ENCODE assay signal across 9 cellular contexts in genomic region chr17:66915204-66915611, GRCh38. TPM values are rescaled to one million over a fixed set of nuclear protein-coding genes. Genes with fewer than 3 reads are reported as not detected.
DNase-seq lines count a peak whose midpoint lies in the region; ATAC-seq, FAIRE-seq and TF ChIP-seq lines count a peak whose summit lies in the region.
"Had no signal": no experiment of that assay in that cellular context is flagged by ENCODE, and none has a peak within 500 bp of the region (broad histone marks: within the 10 kb centered on the region; RNA-seq: fewer than 3 reads in every experiment).

No MANE protein-coding gene starts in this region.

- peak; percentile 69 for TF ChIP-seq CTCF in PC-9 (conservative IDR thresholded peaks at IDR 0.05)
- no peak for TF ChIP-seq CTCF in nephron progenitor cell (IDR thresholded peaks at IDR 0.05)

- ATAC-seq in GM18519 (IDR thresholded peaks at IDR 0.05; ENCODE audit: low FRiP score, unreplicated experiment) (no peak), HG03196 (IDR thresholded peaks at IDR 0.05; ENCODE audit: unreplicated experiment) (no peak)

- no TSS peak for BruUV-seq in PC-9 (replicated peaks; lab: Mats Ljungman, UMichigan)

- H2AFZ ChIP-seq in PC-9: no peak overlapping the region; the same call in 1 of the 2 replicates

- no peak overlapping the region for H3K4me3 ChIP-seq in PC-9

- H3K27ac ChIP-seq in PC-9: no peak overlapping the region

- peaks cover 7% of the 10 kb centered on the region for H3K27me3 Mint-ChIP-seq in activated naive CD4-positive, alpha-beta T cell treated with anti-CD3 and anti-CD28 coated beads for 36 hours (ENCODE audit: low read depth)
- H3K27me3 Mint-ChIP-seq in activated naive CD4-positive, alpha-beta T cell treated with anti-CD3 and anti-CD28 coated beads, Interleukin-2, amount 10 ng/mL, durations not matched to agents 7 days and 5 days: peaks cover 31% of the 10 kb centered on the region
- no peaks in the 10 kb centered on the region for H3K27me3 Mint-ChIP-seq in nephron progenitor cell (ENCODE audit: low read depth, poor library complexity)

- POLR2A ChIA-PET in PC-9 (lab: Charles Lee; ENCODE audit: unreplicated experiment): interaction anchor here (0.5 kb wide), 1 partner anchor 14 kb away, joined by 3 read pairs; no protein-coding TSS in a partner anchor

- H3K27me3 ChIP-seq in PC-9 (ENCODE audit: insufficient read depth, low read depth): no peaks in the 10 kb centered on the region

- peak; percentile 10 for DNase-seq in activated naive CD4-positive, alpha-beta T cell treated with anti-CD3 and anti-CD28 coated beads for 36 hours
- no peak for DNase-seq in activated naive CD4-positive, alpha-beta T cell treated with anti-CD3 and anti-CD28 coated beads, Interleukin-2, amount 10 ng/mL, durations not matched to agents 7 days and 5 days
- DNase-seq in PC-9 (peak; percentile 58 to 70), glomerular visceral epithelial cell (ENCODE audit: extremely low spot score) (peak; percentile 63), urothelium cell line (ENCODE audit: low spot score) (peak; percentile 49), nephron progenitor cell (no peak)

- intact Hi-C loops in activated naive CD4-positive, alpha-beta T cell treated with anti-CD3 and anti-CD28 coated beads for 36 hours (cut with micrococcal nuclease): no loop called here
- intact Hi-C loops in PC-9 (cut with micrococcal nuclease; ENCODE audit: unreplicated experiment): loop anchor here (1.0 kb wide), 3 partner anchors 51 to 243 kb away; no protein-coding TSS in a partner anchor

- no peaks in the 10 kb centered on the region for H3K36me3 ChIP-seq in PC-9 (ENCODE audit: low read depth)

- H3K27ac Mint-ChIP-seq in activated naive CD4-positive, alpha-beta T cell treated with anti-CD3 and anti-CD28 coated beads for 36 hours: no peak overlapping the region
- H3K27ac Mint-ChIP-seq in activated naive CD4-positive, alpha-beta T cell treated with anti-CD3 and anti-CD28 coated beads, Interleukin-2, amount 10 ng/mL, durations not matched to agents 7 days and 5 days: no peak overlapping the region
- no peak overlapping the region for H3K27ac Mint-ChIP-seq in nephron progenitor cell
- H3K27ac Mint-ChIP-seq: activated naive CD8-positive, alpha-beta T cell had no signal

- H3K36me3 Mint-ChIP-seq in activated naive CD4-positive, alpha-beta T cell treated with anti-CD3 and anti-CD28 coated beads for 36 hours (ENCODE audit: low read depth): no peaks in the 10 kb centered on the region
- H3K36me3 Mint-ChIP-seq in activated naive CD4-positive, alpha-beta T cell treated with anti-CD3 and anti-CD28 coated beads, Interleukin-2, amount 10 ng/mL, durations not matched to agents 7 days and 5 days: no peaks in the 10 kb centered on the region
- H3K36me3 Mint-ChIP-seq in nephron progenitor cell (ENCODE audit: low read depth): no peaks in the 10 kb centered on the region
- H3K36me3 Mint-ChIP-seq: activated naive CD8-positive, alpha-beta T cell had no signal

- no peak overlapping the region for H3K4me3 Mint-ChIP-seq in activated naive CD4-positive, alpha-beta T cell treated with anti-CD3 and anti-CD28 coated beads for 36 hours
- H3K4me3 Mint-ChIP-seq in activated naive CD4-positive, alpha-beta T cell treated with anti-CD3 and anti-CD28 coated beads, Interleukin-2, amount 10 ng/mL, durations not matched to agents 7 days and 5 days: no peak overlapping the region
- H3K4me3 Mint-ChIP-seq in nephron progenitor cell: no peak overlapping the region
- H3K4me3 Mint-ChIP-seq: activated naive CD8-positive, alpha-beta T cell had no signal

- H3K9me3 ChIP-seq in PC-9 (ENCODE audit: insufficient read depth, low read depth): no peaks in the 10 kb centered on the region

- FAIRE-seq in urothelium cell line (lab: Jason Lieb, UNC): no peak

- no peaks in the 10 kb centered on the region for H3K79me2 ChIP-seq in PC-9 (ENCODE audit: low read depth)

- 0 out of 2 replicates have a peak, but pooled peaks cover 5% of the 10 kb centered on the region for H3K4me1 ChIP-seq in PC-9 (replicated peaks; ENCODE audit: insufficient read depth)

- no peaks in the 10 kb centered on the region for H3F3A ChIP-seq in PC-9 (ENCODE audit: insufficient read depth, low read depth)

- H3K9me3 Mint-ChIP-seq in activated naive CD4-positive, alpha-beta T cell treated with anti-CD3 and anti-CD28 coated beads for 36 hours: no peaks in the 10 kb centered on the region
- no peaks in the 10 kb centered on the region for H3K9me3 Mint-ChIP-seq in activated naive CD4-positive, alpha-beta T cell treated with anti-CD3 and anti-CD28 coated beads, Interleukin-2, amount 10 ng/mL, durations not matched to agents 7 days and 5 days
- peaks cover 8% of the 10 kb centered on the region for H3K9me3 Mint-ChIP-seq in nephron progenitor cell

- no peaks in the 10 kb centered on the region for H3K4me1 Mint-ChIP-seq in activated naive CD4-positive, alpha-beta T cell treated with anti-CD3 and anti-CD28 coated beads for 36 hours (ENCODE audit: low read depth)
- no peaks in the 10 kb centered on the region for H3K4me1 Mint-ChIP-seq in activated naive CD4-positive, alpha-beta T cell treated with anti-CD3 and anti-CD28 coated beads, Interleukin-2, amount 10 ng/mL, durations not matched to agents 7 days and 5 days
- peaks cover 11% of the 10 kb centered on the region for H3K4me1 Mint-ChIP-seq in nephron progenitor cell

- H3K9me2 ChIP-seq in PC-9 (ENCODE audit: insufficient read depth): no peaks in the 10 kb centered on the region

- H3K4me2 ChIP-seq in PC-9: peak overlapping the region; percentile 39; the same call in 1 of the 2 replicates

- H4K20me1 ChIP-seq in PC-9 (ENCODE audit: insufficient read depth): no peaks in the 10 kb centered on the region

- CTCF ChIA-PET in activated naive CD4-positive, alpha-beta T cell treated with anti-CD3 and anti-CD28 coated beads for 36 hours (lab: Charles Lee): no interaction called here
- CTCF ChIA-PET in activated naive CD4-positive, alpha-beta T cell treated with anti-CD3 and anti-CD28 coated beads, Interleukin-2, amount 10 ng/mL, durations not matched to agents 7 days and 5 days (lab: Charles Lee): no interaction called here
- CTCF ChIA-PET in PC-9 (lab: Charles Lee): interaction anchor here (0.5 to 1.2 kb wide), 6 partner anchors 11 to 147 kb away, joined by 3 to 8 read pairs (median 4); no protein-coding TSS in a partner anchor

RNA-seq across cellular contexts. Expression of gene CACNG4, which starts 49.3 kb away (rescaled TPM):
- total RNA-seq in activated naive CD4-positive, alpha-beta T cell treated with anti-CD3 and anti-CD28 coated beads for 36 hours: not detected
- total RNA-seq in PC-9 (2021): 45.1 and 46.3 TPM in 2 replicates

Comparison
In these comparisons a context has a peak if more than half of its experiments do, and no peak if none do; other contexts are left out.
1. DNase-seq: peak in activated naive CD4-positive, alpha-beta T cell treated with anti-CD3 and anti-CD28 coated beads for 36 hours (single experiment), PC-9 (2 of 2), glomerular visceral epithelial cell (single experiment) and urothelium cell line (single experiment); none in activated naive CD4-positive, alpha-beta T cell treated with anti-CD3 and anti-CD28 coated beads, Interleukin-2, amount 10 ng/mL, durations not matched to agents 7 days and 5 days (single experiment) and nephron progenitor cell (single experiment).
2. RNA of gene CACNG4, which starts 49.3 kb away (total RNA-seq): 45.1 to 46.3 TPM in PC-9; not detected in activated naive CD4-positive, alpha-beta T cell treated with anti-CD3 and anti-CD28 coated beads for 36 hours; every median in the first group is over 10 times any median in the second.